In the genomic region with DNA sequence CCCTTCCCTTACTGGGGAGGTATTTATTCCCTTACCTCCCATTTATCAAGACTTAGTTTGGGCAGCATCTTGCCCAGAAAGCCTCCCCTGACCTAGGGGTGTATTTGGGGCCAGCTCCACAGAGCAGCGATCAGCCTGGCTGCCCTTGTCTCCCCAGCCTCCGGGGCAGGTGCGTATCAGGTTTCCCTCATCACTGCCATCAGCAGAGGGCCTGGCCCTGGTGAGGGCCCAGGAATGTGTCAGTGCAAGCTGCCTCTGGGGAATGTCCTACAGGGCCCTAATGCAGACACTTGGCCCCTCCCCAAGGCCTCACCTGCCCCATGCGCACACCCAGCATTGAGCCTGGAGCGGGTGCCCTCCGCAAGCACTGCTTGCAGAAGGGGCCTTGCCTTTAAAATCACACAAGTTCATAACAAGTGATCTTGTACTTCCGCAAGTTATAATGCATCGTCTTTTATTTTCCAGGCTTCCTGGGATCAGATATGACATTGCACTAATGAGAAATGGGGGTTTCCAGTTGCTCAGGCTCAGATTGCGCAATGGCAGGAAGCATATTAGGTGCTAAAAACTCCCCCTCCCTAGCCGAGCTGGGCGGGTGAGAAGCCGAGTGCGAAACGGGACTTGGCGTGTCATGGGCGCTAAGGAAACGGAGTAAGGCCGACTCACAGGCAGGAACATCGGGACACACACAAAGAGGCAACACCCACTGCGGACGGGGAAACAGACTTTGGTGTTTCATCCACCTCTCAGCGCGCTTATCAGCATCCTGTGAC, we compare ENCODE assay signal across 9 cellular contexts. TPM values are rescaled to one million over a fixed set of nuclear protein-coding genes. Genes with fewer than 3 reads are reported as not detected.
A peak's percentile ranks its signal among the peaks of the same experiment; 100 is the strongest.
DNase-seq lines count a peak whose midpoint lies in the region; ATAC-seq, FAIRE-seq and TF ChIP-seq lines count a peak whose summit lies in the region.
"Had no signal": no experiment of that assay in that cellular context is flagged by ENCODE, and none has a peak within 500 bp of the region (broad histone marks: within the 10 kb centered on the region; RNA-seq: fewer than 3 reads in every experiment).

No MANE protein-coding gene starts in this region.

- H3K36me3 ChIP-seq in K562 (ENCODE audit: control insufficient read depth, insufficient read depth, low read length) (no peaks in the 10 kb centered on the region), left lung (no peaks in the 10 kb centered on the region), upper lobe of right lung (no peaks in the 10 kb centered on the region)

- no peak overlapping the region for H2AFZ ChIP-seq in K562 (ENCODE audit: low read depth, low read length)

- H4K20me1 ChIP-seq in K562 (replicated peaks; ENCODE audit: control insufficient read depth, insufficient read depth, low read length) = peaks cover 10% of the 10 kb centered on the region

- no peak for TF ChIP-seq EP300 in K562 (IDR thresholded peaks at IDR 0.05; ENCODE audit: low read length)

- no peak for FAIRE-seq in K562 (lab: Jason Lieb, UNC)

- H3K4me2 ChIP-seq in K562 (ENCODE audit: insufficient read depth, low read length) = no peak overlapping the region

- no peak for TF ChIP-seq POLR2A in K562 (conservative IDR thresholded peaks at IDR 0.05)

- H3K79me2 ChIP-seq in K562 (ENCODE audit: control insufficient read depth, insufficient read depth, low read length) = no peaks in the 10 kb centered on the region

- WGBS in K562 (ENCODE audit: insufficient coverage, low coverage, missing lambda C conversion rate) = 3% methylated on average over 23 of the region's 23 CpGs

- H3K9me3 ChIP-seq in K562 (replicated peaks; ENCODE audit: control insufficient read depth, insufficient read depth, low read depth, low read length) (no peaks in the 10 kb centered on the region), left lung (no peaks in the 10 kb centered on the region), upper lobe of right lung (no peaks in the 10 kb centered on the region)

- intact Hi-C loops in K562 (cut with micrococcal nuclease) (no loop called here), left lung (cut with DNase I) (no loop called here), upper lobe of right lung (cut with DNase I) (no loop called here)

- H3K27me3 ChIP-seq in K562 (ENCODE audit: control insufficient read depth in 2 of 2, insufficient read depth in 2 of 2, low read length in 2 of 2) = peaks cover 22 to 66% of the 10 kb centered on the region in 2 experiments; a peak in 3 of 5 replicates
- H3K27me3 ChIP-seq in left lung = peaks cover 0 to 5% of the 10 kb centered on the region in 2 donors
- H3K27me3 ChIP-seq in upper lobe of right lung = no peaks in the 10 kb centered on the region

- H3K27ac ChIP-seq in K562 (ENCODE audit: extremely low read depth, low read depth, low read length) = no peak overlapping the region
- H3K27ac ChIP-seq in left lung = peak overlapping the region in 1 of 2 donors; percentile 55
- H3K27ac ChIP-seq in upper lobe of right lung = peak overlapping the region; percentile 71

- BruUV-seq in K562 (replicated peaks; lab: Mats Ljungman, UMichigan) = no TSS peak

- in situ Hi-C loops in K562 (cut with MboI) = no loop called here

- TF ChIP-seq CTCF in K562 (IDR thresholded peaks at IDR 0.05 in 2 of 3, conservative IDR thresholded peaks at IDR 0.05 in 1 of 3; ENCODE audit: insufficient read depth in 2 of 3, low read depth in 1 of 3, low read length in 3 of 3) (no peak), left lung (IDR thresholded peaks at IDR 0.05) (no peak), upper lobe of right lung (IDR thresholded peaks at IDR 0.05) (no peak)

- ATAC-seq in K562 (no peak), left lung (peak; percentile 19), upper lobe of right lung (peak; percentile 34), GM19023 (IDR thresholded peaks at IDR 0.05; ENCODE audit: unreplicated experiment) (no peak), GM21526 (IDR thresholded peaks at IDR 0.05; ENCODE audit: low FRiP score, unreplicated experiment) (no peak)

- CTCF ChIA-PET in K562 (lab: Yijun Ruan, JAX; ENCODE audit: low intra/inter-chr PET ratio) = no interaction called here

- POLR2A ChIA-PET in K562 (lab: Yijun Ruan, JAX) = interaction anchor here (0.6 kb wide), 1 partner anchor 493 kb away, joined by 3 read pairs; no protein-coding TSS in a partner anchor

- H3K4me1 ChIP-seq in K562 (replicated peaks in 1 of 2; ENCODE audit: control insufficient read depth in 2 of 2, insufficient read depth in 2 of 2, low read length in 2 of 2) (no peaks in the 10 kb centered on the region; a peak in 1 of 5 replicates), left lung (peaks cover 9 to 52% of the 10 kb centered on the region in 2 donors), upper lobe of right lung (peaks cover 50% of the 10 kb centered on the region)

- H3K9me1 ChIP-seq in K562 (ENCODE audit: control insufficient read depth, insufficient read depth, low read length) = peaks cover 3% of the 10 kb centered on the region

- no peak overlapping the region for H3K9ac ChIP-seq in K562 (ENCODE audit: insufficient read depth in 1 of 2, low read depth in 2 of 2, low read length in 2 of 2)

- H3K4me3 ChIP-seq in K562 (no peak overlapping the region), left lung (no peak overlapping the region), upper lobe of right lung (no peak overlapping the region)

- peak; percentile 56 for DNase-seq in activated naive CD4-positive, alpha-beta T cell treated with Interleukin-2 at 50 U/mL for 16 hours
- DNase-seq in activated naive CD4-positive, alpha-beta T cell (lab: John Stamatoyannopoulos, UW) = no peak
- no peak for DNase-seq in K562 (ENCODE audit: extremely low read depth in 1 of 4, low spot score in 3 of 4)
- peak in 1 of 2 donors; percentile 57 for DNase-seq in left lung
- no peak for DNase-seq in upper lobe of right lung
- no peak for DNase-seq in 8988T
- DNase-seq: NCI-H187 had no signal

- TF ChIP-seq RAD21 in K562 (CRISPR knock-in tag; conservative IDR thresholded peaks at IDR 0.05 in 1 of 2, IDR thresholded peaks at IDR 0.05 in 1 of 2) = no peak

TF ChIP-seq in K562, 482 proteins besides CTCF, POLR2A, EP300 and RAD21:
- TF ChIP-seq CEBPG (CRISPR knock-in tag; IDR thresholded peaks at IDR 0.05) (peak; percentile 73), CEBPG (tag; conservative IDR thresholded peaks at IDR 0.05 in 1 of 2, IDR thresholded peaks at IDR 0.05 in 1 of 2) (peak; percentile 85 to 98), ILK (tag; IDR thresholded peaks at IDR 0.05; ENCODE audit: borderline replicate concordance, low read depth) (no peak), CEBPB (tag; IDR thresholded peaks at IDR 0.05) (peak; percentile 93), DNMT1 (IDR thresholded peaks at IDR 0.05) (no peak), ETV1 (tag; conservative IDR thresholded peaks at IDR 0.05; ENCODE audit: low read depth) (peak; percentile 41; the same call in 1 of the 2 replicates)

RNA-seq across cellular contexts. Expression of gene AFAP1, which starts 25.4 kb away (rescaled TPM):
- total RNA-seq in K562 (2011; cell fraction: chromatin; rRNA removed; ENCODE audit: low replicate concordance) = 0.79 and 1.9 TPM in 2 replicates
- total RNA-seq in K562 (2011; cell fraction: nucleolus; rRNA removed) = 0.17 and 0.39 TPM in 2 replicates
- total RNA-seq in K562 (2011; cell fraction: nucleoplasm; rRNA removed) = 0.23 and 1.0 TPM in 2 replicates
- total RNA-seq in K562 (2014; rRNA removed) (0.14 and 0.16 TPM in 2 replicates), K562 (2014; rRNA removed; fragmentation: Illumina TruSeq; extraction: Trizol) (0.07 and 0.16 TPM in 2 replicates), K562 (2015; rRNA removed; fragmentation: Illumina TruSeq; extraction: Trizol) (0.04 and 0.11 TPM in 2 replicates), K562 (2021) (0.42 and 0.49 TPM in 2 replicates), left lung (10 to 100 TPM; 24.9 to 31.4 TPM), upper lobe of right lung (28.7 TPM)
- polyA plus RNA-seq in K562 (2011; rRNA removed) (0.07 TPM in 2 replicates), K562 (2014; fragmentation: Illumina TruSeq; extraction: Trizol) (0.10 and 0.15 TPM in 2 replicates), K562 (2014; fragmentation: Nextera tagmentation; extraction: Ambion mirVana) (under 1 TPM in 1 of 2 experiments, not detected in 1; 0.20 TPM), K562 (2014; rRNA removed) (0.13 and 0.27 TPM in 2 replicates)
- polyA plus RNA-seq in K562 (2011; cell fraction: cytosol; rRNA removed) = 0.01 and 0.07 TPM in 2 replicates
- polyA plus RNA-seq in K562 (2011; cell fraction: nucleus; rRNA removed) = 0.13 and 0.20 TPM in 2 replicates
- polyA plus RNA-seq in K562 (2012) = 0.30 and 1.0 TPM in 2 replicates
- polyA minus RNA-seq in K562 (2011; rRNA and poly(A)+ RNA removed) = 0.03 and 0.07 TPM in 2 replicates
- 0.55 TPM in 1 of 2 replicates, not detected in the other for polyA minus RNA-seq in K562 (2011; cell fraction: cytosol; rRNA and poly(A)+ RNA removed)
- polyA minus RNA-seq in K562 (2011; cell fraction: nucleus; rRNA and poly(A)+ RNA removed) = 0.33 and 0.81 TPM in 2 replicates

Comparison
In these comparisons a context has a peak if more than half of its experiments do, and no peak if none do; other contexts are left out.
1. ATAC-seq: peak in left lung (single experiment) and upper lobe of right lung (single experiment); none in K562 (single experiment), GM19023 (single experiment) and GM21526 (single experiment).
2. RNA of gene AFAP1, which starts 25.4 kb away (total RNA-seq): 24.9 to 31.4 TPM in left lung and 28.7 TPM in upper lobe of right lung (single experiment); 0.04 to 1.9 TPM in K562; every median in the first group is over 4 times any median in the second.